In the genomic region with DNA sequence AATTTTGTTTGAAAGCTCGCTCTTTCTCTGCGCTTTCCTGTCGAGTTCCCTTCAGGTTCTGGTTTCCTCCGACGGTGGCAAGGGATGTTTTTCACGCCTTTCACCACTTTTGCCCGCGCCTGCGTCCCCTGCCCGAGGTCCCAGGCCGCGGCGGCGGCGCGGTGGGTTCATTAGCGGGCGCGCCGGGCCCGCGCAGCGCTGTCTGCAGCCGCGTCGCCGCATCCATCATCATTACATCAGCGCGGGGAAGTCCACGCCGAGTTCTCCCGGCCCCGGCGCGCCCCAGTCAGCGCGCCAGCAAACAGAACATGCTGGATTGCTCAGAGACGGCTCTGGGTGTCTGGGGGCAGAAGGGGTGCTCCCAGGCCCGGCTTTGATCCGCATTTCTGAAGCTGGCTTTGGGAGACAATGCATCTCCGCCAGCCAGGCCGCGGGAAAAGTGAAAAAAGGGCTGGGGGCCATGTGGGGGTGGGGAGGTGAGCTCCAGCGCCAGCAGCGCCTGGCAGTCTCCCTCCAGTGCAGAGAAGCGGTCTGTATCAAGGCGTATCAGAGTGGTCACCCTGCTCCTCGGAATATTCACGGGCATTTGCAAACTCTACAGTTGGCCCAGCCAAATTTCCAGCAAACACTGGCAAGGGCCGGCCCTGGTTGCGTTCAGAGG, we compare ENCODE assay signal across 8 cellular contexts. TPM values are rescaled to one million over a fixed set of nuclear protein-coding genes. Genes with fewer than 3 reads are reported as not detected.
DNase-seq lines count a peak whose midpoint lies in the region; ATAC-seq and TF ChIP-seq lines count a peak whose summit lies in the region.

No MANE protein-coding gene starts in this region.

- H3K27ac ChIP-seq in brain microvascular endothelial cell (no peak overlapping the region), uterus (peak overlapping the region; percentile 63 to 68)

- DNase-seq in Right ventricle myocardium inferior (ENCODE audit: missing footprints) (no peak), cardiac septum (ENCODE audit: low spot score) (no peak), brain microvascular endothelial cell (peak; percentile 15), lower leg skin (ENCODE audit: low spot score in 2 of 2) (no peak), uterus (peak; percentile 43 to 56), HFFc6 (no peak)
- DNase-seq in NK-92 treated with Interleukin-12 subunit alpha and Interleukin-12 subunit beta, amount 100 ng/mL, for 24 hours (lab: John Stamatoyannopoulos, UW), result no peak

- H3K4me1 ChIP-seq in uterus, result peaks cover 0 to 7% of the 10 kb centered on the region in 2 donors

- no peak overlapping the region for H3K27ac Mint-ChIP-seq in HFFc6

- TF ChIP-seq POLR2A in lower leg skin (IDR thresholded peaks at IDR 0.05) (no peak), uterus (IDR thresholded peaks at IDR 0.05) (no peak)

- ATAC-seq in Right ventricle myocardium inferior (peak; percentile 80), GM19397 (IDR thresholded peaks at IDR 0.05; ENCODE audit: unreplicated experiment) (no peak)

- in situ Hi-C loops in brain microvascular endothelial cell (cut with HindIII; ENCODE audit: low pct_ligation_motif_present, low sequenced_read_pairs), result loop anchor here (25.0 kb wide), 1 partner anchor 241 kb away; no protein-coding TSS in a partner anchor

- H3K27me3 ChIP-seq in brain microvascular endothelial cell (replicated peaks) (no peaks in the 10 kb centered on the region), uterus (no peaks in the 10 kb centered on the region)

- intact Hi-C loops in Right ventricle myocardium inferior (cut with DNase I), result no loop called here
- intact Hi-C loops in cardiac septum (cut with DNase I), result no loop called here
- intact Hi-C loops in lower leg skin (cut with DNase I; ENCODE audit: low total_unique reads), result no loop called here
- intact Hi-C loops in uterus (cut with DNase I; ENCODE audit: low total_unique reads), result no loop called here

- H3K36me3 ChIP-seq in brain microvascular endothelial cell (replicated peaks) (no peaks in the 10 kb centered on the region), uterus (no peaks in the 10 kb centered on the region)

- TF ChIP-seq CTCF in brain microvascular endothelial cell (IDR thresholded peaks at IDR 0.05; ENCODE audit: low read depth, low read length, missing control alignments) (no peak), lower leg skin (IDR thresholded peaks at IDR 0.05) (no peak), uterus (IDR thresholded peaks at IDR 0.05) (no peak), HFFc6 (IDR thresholded peaks at IDR 0.05) (no peak)

- peak overlapping the region; percentile 45 for H3K4me3 ChIP-seq in brain microvascular endothelial cell (ENCODE audit: low read depth, low read length)
- peak overlapping the region; percentile 5 for H3K4me3 ChIP-seq in lower leg skin (ENCODE audit: low read depth, poor library complexity, severe bottlenecking)
- peak overlapping the region; percentile 35 to 37 for H3K4me3 ChIP-seq in uterus

- WGBS in lower leg skin, 2 donors, result 27 to 31% methylated on average over 40 to 51 of the region's 51 CpGs

- no peaks in the 10 kb centered on the region for H3K27me3 Mint-ChIP-seq in HFFc6 (ENCODE audit: insufficient read depth)

- peaks cover 25% of the 10 kb centered on the region for H3K4me1 Mint-ChIP-seq in HFFc6 (ENCODE audit: low read depth)

- no peaks in the 10 kb centered on the region for H3K9me3 Mint-ChIP-seq in HFFc6

- no peak overlapping the region for H3K4me3 Mint-ChIP-seq in HFFc6

- H3K9me3 ChIP-seq in uterus, result no peaks in the 10 kb centered on the region

- no peaks in the 10 kb centered on the region for H3K36me3 Mint-ChIP-seq in HFFc6 (ENCODE audit: low read depth)

RNA-seq across cellular contexts. Expression of a gene that starts 8.9 kb away (rescaled TPM):
- total RNA-seq in Right ventricle myocardium inferior (3.9 TPM), cardiac septum (10.5 TPM), lower leg skin (10 to 100 TPM; 16.4 to 28.2 (median 18.3) TPM), uterus (100 to 1,000 TPM in 1 of 4 donors, 10 to 100 TPM in 3; 16.5 to 105 (median 22.6) TPM)
- 10 to 100 TPM; 12.5 to 23.0 (median 21.7) TPM for total RNA-seq in HFFc6 (2021; fragmentation: NEBNext Ultra II Directional; extraction: Animal tissue kit (Norgen Biotek cat#: 25700))

Comparison
In these comparisons a context has a peak if more than half of its experiments do, and no peak if none do; other contexts are left out.
1. DNase-seq: peak in brain microvascular endothelial cell (single experiment) and uterus (2 of 2); none in Right ventricle myocardium inferior (single experiment), cardiac septum (single experiment), lower leg skin (0 of 2), HFFc6 (single experiment) and NK-92 treated with Interleukin-12 subunit alpha and Interleukin-12 subunit beta, amount 100 ng/mL, for 24 hours (single experiment).
2. Peak in every context shown above with its lines, with median percentiles within 50 percentile points of each other: H3K4me3 ChIP-seq.